27 cellular contexts compared by ENCODE assay signal in genomic region chr12:2669560-2669959, GRCh38.
"Had no signal": no experiment of that assay in that cellular context is flagged by ENCODE, and none has a peak within 500 bp of the region (broad histone marks: within the 10 kb centered on the region; RNA-seq: fewer than 3 reads in every experiment).

No MANE protein-coding gene starts in this region.

- H3K4me1 Mint-ChIP-seq: mesothelial cell of epicardium; naive B cell; stimulated activated naive B cell treated with anti-CD40 and anti-IgM and Interleukin-4, amounts not matched to agents 10 μg/mL and 1 μg/mL and 100 μg/mL, for 72 hours had no signal

- H3K27ac Mint-ChIP-seq: dendritic cell treated with granulocyte-macrophage colony-stimulating factor and Interleukin-4, amounts not matched to agents 40 ng/mL and 50 ng/mL, for 4 days; mesothelial cell of epicardium; naive B cell; natural killer cell treated with Interleukin-12 subunit alpha and Interleukin-12 subunit beta and Interleukin-15 and Interleukin-18, amount 100 ng/mL, for 72 hours; stimulated activated naive B cell treated with anti-CD40 and anti-IgM and Interleukin-4, amounts not matched to agents 10 μg/mL and 1 μg/mL and 100 μg/mL, for 72 hours; stimulated activated naive CD8-positive, alpha-beta T cell treated with anti-CD3 and anti-CD28 coated beads, Interleukin-15, Interleukin-2, amounts not matched to agents 100 ng/mL and 50 ng/mL, for 24 hours had no signal

- H2AFZ ChIP-seq: hepatocyte had no signal

- H3K9me3 Mint-ChIP-seq: dendritic cell treated with granulocyte-macrophage colony-stimulating factor and Interleukin-4, amounts not matched to agents 40 ng/mL and 50 ng/mL, for 4 days; mesothelial cell of epicardium; naive B cell; natural killer cell treated with Interleukin-12 subunit alpha and Interleukin-12 subunit beta and Interleukin-15 and Interleukin-18, amount 100 ng/mL, for 72 hours; stimulated activated naive B cell treated with anti-CD40 and anti-IgM and Interleukin-4, amounts not matched to agents 10 μg/mL and 1 μg/mL and 100 μg/mL, for 72 hours; stimulated activated naive CD8-positive, alpha-beta T cell treated with anti-CD3 and anti-CD28 coated beads, Interleukin-15, Interleukin-2, amounts not matched to agents 100 ng/mL and 50 ng/mL, for 24 hours had no signal

- H3K4me1 ChIP-seq: esophagus muscularis mucosa, foreskin keratinocyte, gastroesophageal sphincter, heart left ventricle, lower lobe of right lung, psoas muscle, suprapubic skin, transverse colon, vagina had no signal

- H3K27ac ChIP-seq: esophagus muscularis mucosa, foreskin keratinocyte, gastroesophageal sphincter, heart left ventricle, hepatocyte, lower lobe of right lung, ovary, psoas muscle, skin epidermis, suprapubic skin, transverse colon, vagina had no signal

- H3K79me2 ChIP-seq: hepatocyte had no signal

- H3K36me3 ChIP-seq: ovary had no signal

- H3K9me3 ChIP-seq: esophagus muscularis mucosa, gastroesophageal sphincter, heart left ventricle, lower lobe of right lung, mucosa of descending colon, ovary, psoas muscle, suprapubic skin, transverse colon, vagina had no signal

- H3K27me3 Mint-ChIP-seq: dendritic cell treated with granulocyte-macrophage colony-stimulating factor and Interleukin-4, amounts not matched to agents 40 ng/mL and 50 ng/mL, for 4 days; naive B cell; natural killer cell treated with Interleukin-12 subunit alpha and Interleukin-12 subunit beta and Interleukin-15 and Interleukin-18, amount 100 ng/mL, for 72 hours; stimulated activated naive B cell treated with anti-CD40 and anti-IgM and Interleukin-4, amounts not matched to agents 10 μg/mL and 1 μg/mL and 100 μg/mL, for 72 hours; stimulated activated naive CD8-positive, alpha-beta T cell treated with anti-CD3 and anti-CD28 coated beads, Interleukin-15, Interleukin-2, amounts not matched to agents 100 ng/mL and 50 ng/mL, for 24 hours had no signal

- H3K4me2 ChIP-seq: hepatocyte had no signal

- ATAC-seq: foreskin keratinocyte; gastroesophageal sphincter; heart left ventricle; left colon; left ventricle myocardium superior; lower lobe of right lung; mucosa of descending colon; natural killer cell treated with Interleukin-12 subunit alpha and Interleukin-12 subunit beta and Interleukin-15 and Interleukin-18, amount 100 ng/mL, for 72 hours; psoas muscle; right cardiac atrium; stimulated activated naive B cell treated with anti-CD40 and anti-IgM and Interleukin-4, amounts not matched to agents 10 μg/mL and 1 μg/mL and 100 μg/mL, for 72 hours had no signal

- H3K4me3 ChIP-seq: esophagus muscularis mucosa, gastroesophageal sphincter, heart left ventricle, hepatocyte, lower lobe of right lung, mucosa of descending colon, ovary, psoas muscle, skin epidermis, suprapubic skin, transverse colon, vagina had no signal

- DNase-seq: effector memory CD4-positive, alpha-beta T cell; foreskin keratinocyte; heart left ventricle; kidney glomerular epithelial cell; left colon; left ventricle myocardium superior; lower lobe of right lung; mucosa of descending colon; naive B cell; nucleus accumbens; ovary; psoas muscle; right cardiac atrium; stimulated activated CD4-positive, alpha-beta T cell treated with anti-CD3 and anti-CD28 coated beads, Interleukin-15, amount 100 ng/mL, for 24 hours; stimulated activated CD4-positive, alpha-beta T cell treated with anti-CD3 and anti-CD28 coated beads, Interleukin-2, amount 100 ng/mL, for 48 hours; stimulated activated naive B cell treated with anti-CD40 and anti-IgM and Interleukin-4, amounts not matched to agents 10 μg/mL and 1 μg/mL and 100 μg/mL, for 72 hours had no signal

- H3K36me3 Mint-ChIP-seq: naive B cell; natural killer cell treated with Interleukin-12 subunit alpha and Interleukin-12 subunit beta and Interleukin-15 and Interleukin-18, amount 100 ng/mL, for 72 hours; stimulated activated naive B cell treated with anti-CD40 and anti-IgM and Interleukin-4, amounts not matched to agents 10 μg/mL and 1 μg/mL and 100 μg/mL, for 72 hours had no signal

- H3K4me3 Mint-ChIP-seq: dendritic cell treated with granulocyte-macrophage colony-stimulating factor and Interleukin-4, amounts not matched to agents 40 ng/mL and 50 ng/mL, for 4 days; mesothelial cell of epicardium; naive B cell; natural killer cell treated with Interleukin-12 subunit alpha and Interleukin-12 subunit beta and Interleukin-15 and Interleukin-18, amount 100 ng/mL, for 72 hours; stimulated activated naive B cell treated with anti-CD40 and anti-IgM and Interleukin-4, amounts not matched to agents 10 μg/mL and 1 μg/mL and 100 μg/mL, for 72 hours; stimulated activated naive CD8-positive, alpha-beta T cell treated with anti-CD3 and anti-CD28 coated beads, Interleukin-15, Interleukin-2, amounts not matched to agents 100 ng/mL and 50 ng/mL, for 24 hours had no signal

- H3K27me3 ChIP-seq: esophagus muscularis mucosa, foreskin keratinocyte, gastroesophageal sphincter, heart left ventricle, hepatocyte, ovary, suprapubic skin, transverse colon, vagina had no signal
